ENCODE assay signal across 7 cellular contexts in genomic region chr20:46723039-46723438, GRCh38. TPM values are rescaled to one million over a fixed set of nuclear protein-coding genes. Genes with fewer than 3 reads are reported as not detected.
"Had no signal": no experiment of that assay in that cellular context is flagged by ENCODE, and none has a peak within 500 bp of the region (broad histone marks: within the 10 kb centered on the region; RNA-seq: fewer than 3 reads in every experiment).

No MANE protein-coding gene starts in this region.

- H3K4me1 ChIP-seq: HAP-1 had no signal

- H3K4me1 Mint-ChIP-seq: GM23338, IgD-negative memory B cell had no signal

- H3K4me3 Mint-ChIP-seq: GM23338, IgD-negative memory B cell had no signal

- FAIRE-seq: HepG2 had no signal

- H3K4me3 ChIP-seq: GM23338, HAP-1 had no signal

- H2AFZ ChIP-seq: GM23338 had no signal

- H3K36me3 ChIP-seq: HAP-1 had no signal

- H3K4me2 ChIP-seq: GM23338 had no signal

- H3K27ac Mint-ChIP-seq: GM23338, IgD-negative memory B cell had no signal

- DNase-seq: H7, KG1 had no signal

- H3K9me3 ChIP-seq: HAP-1 had no signal

- ATAC-seq: GM23338, HCT116, HepG2 had no signal

RNA-seq across cellular contexts. Expression of gene SLC2A10, which starts 13.6 kb away (rescaled TPM):
- polyA plus RNA-seq: IgD-negative memory B cell had no signal
